ENCODE assay signal across 8 cellular contexts in the genomic region with DNA sequence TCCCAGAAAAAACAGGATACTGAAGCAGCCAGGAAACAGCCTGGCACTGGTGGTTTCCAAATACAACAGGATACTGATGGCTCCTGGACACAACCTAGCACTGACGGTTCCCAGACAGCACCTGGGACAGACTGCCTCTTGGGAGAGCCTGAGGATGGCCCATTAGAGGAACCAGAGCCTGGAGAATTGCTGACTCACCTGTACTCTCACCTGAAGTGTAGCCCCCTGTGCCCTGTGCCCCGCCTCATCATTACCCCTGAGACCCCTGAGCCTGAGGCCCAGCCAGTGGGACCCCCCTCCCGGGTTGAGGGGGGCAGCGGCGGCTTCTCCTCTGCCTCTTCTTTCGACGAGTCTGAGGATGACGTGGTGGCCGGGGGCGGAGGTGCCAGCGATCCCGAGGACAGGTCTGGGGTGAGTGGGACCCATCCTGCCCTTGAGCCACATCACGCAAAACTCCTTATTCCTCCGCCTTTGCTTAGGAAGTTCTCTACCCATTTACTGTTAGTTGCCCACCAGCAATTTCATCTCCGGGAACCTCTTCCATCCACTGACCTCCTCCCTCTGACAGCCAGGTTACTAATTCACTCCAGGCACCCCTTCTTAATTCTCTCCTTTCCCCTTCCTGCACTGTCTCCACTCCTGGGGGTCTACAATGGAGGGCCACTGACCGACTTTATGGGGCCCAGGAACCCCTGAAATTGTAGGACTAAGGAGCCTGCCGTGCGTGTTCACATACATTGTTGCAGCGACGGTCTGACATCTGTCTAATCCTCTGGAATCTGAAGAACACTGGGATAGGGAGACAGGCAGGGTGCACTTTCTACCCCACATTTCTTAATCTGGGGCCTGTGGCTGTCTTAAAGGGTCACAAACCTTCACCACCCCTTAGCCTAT. TPM values are rescaled to one million over a fixed set of nuclear protein-coding genes. Genes with fewer than 3 reads are reported as not detected.
DNase-seq lines count a peak whose midpoint lies in the region; ATAC-seq, FAIRE-seq and TF ChIP-seq lines count a peak whose summit lies in the region.

No MANE protein-coding gene starts in this region.

- no peaks in the 10 kb centered on the region for H3K27me3 Mint-ChIP-seq in activated CD4-positive, alpha-beta T cell treated with anti-CD3 and anti-CD28 coated beads, Interleukin-2, amount 10 ng/mL, durations not matched to agents 24 days and 14 days

- intact Hi-C loops in activated CD4-positive, alpha-beta T cell treated with anti-CD3 and anti-CD28 coated beads, Interleukin-2, amount 10 ng/mL, durations not matched to agents 24 days and 14 days (cut with micrococcal nuclease), result loop anchor here (2.0 to 10.0 kb wide), 4 partner anchors 55 to 545 kb away; no protein-coding TSS in a partner anchor

- no peak overlapping the region for H2AFZ ChIP-seq in hepatocyte

- peak overlapping the region; percentile 89 for H3K27ac Mint-ChIP-seq in activated CD4-positive, alpha-beta T cell treated with anti-CD3 and anti-CD28 coated beads, Interleukin-2, amount 10 ng/mL, durations not matched to agents 24 days and 14 days
- H3K27ac Mint-ChIP-seq in activated naive CD4-positive, alpha-beta T cell treated with anti-CD3 and anti-CD28 coated beads, Interleukin-2, amount 50 U/mL, for 72 hours, result peak overlapping the region; percentile 67 to 83

- peak overlapping the region; percentile 85 for H3K4me2 ChIP-seq in hepatocyte

- H3K9me2 ChIP-seq in hepatocyte (replicated peaks; ENCODE audit: insufficient read depth), result no peaks in the 10 kb centered on the region

- no peak for FAIRE-seq in HTR-8/SVneo (lab: Jason Lieb, UNC)

- H3K9me3 ChIP-seq in hepatocyte (ENCODE audit: low read depth), result no peaks in the 10 kb centered on the region
- H3K9me3 ChIP-seq in skeletal muscle tissue (ENCODE audit: control insufficient read depth in 3 of 3, low read length in 3 of 3), result no peaks in the 10 kb centered on the region

- no peaks in the 10 kb centered on the region for H3K9me3 Mint-ChIP-seq in activated CD4-positive, alpha-beta T cell treated with anti-CD3 and anti-CD28 coated beads, Interleukin-2, amount 10 ng/mL, durations not matched to agents 24 days and 14 days
- no peaks in the 10 kb centered on the region for H3K9me3 Mint-ChIP-seq in activated naive CD4-positive, alpha-beta T cell treated with anti-CD3 and anti-CD28 coated beads, Interleukin-2, amount 50 U/mL, for 72 hours

- no peaks in the 10 kb centered on the region for H3K27me3 ChIP-seq in hepatocyte
- H3K27me3 ChIP-seq in skeletal muscle tissue (ENCODE audit: control insufficient read depth in 3 of 3, insufficient read depth in 3 of 3, low read length in 3 of 3), result no peaks in the 10 kb centered on the region

- H3K4me1 Mint-ChIP-seq in activated CD4-positive, alpha-beta T cell treated with anti-CD3 and anti-CD28 coated beads, Interleukin-2, amount 10 ng/mL, durations not matched to agents 24 days and 14 days, result peaks cover 57% of the 10 kb centered on the region

- no peak for ATAC-seq in activated naive CD4-positive, alpha-beta T cell treated with anti-CD3 and anti-CD28 coated beads, Interleukin-2, amount 50 U/mL, for 72 hours

- DNase-seq in activated CD4-positive, alpha-beta T cell treated with anti-CD3 and anti-CD28 coated beads, Interleukin-2, amount 10 ng/mL, durations not matched to agents 24 days and 14 days, result peak; percentile 61
- no peak for DNase-seq in activated CD4-positive, alpha-beta T cell treated with anti-CD3 and anti-CD28 coated beads for 1 hour
- DNase-seq in activated naive CD4-positive, alpha-beta T cell treated with anti-CD3 and anti-CD28 coated beads, Interleukin-2, amount 50 U/mL, for 72 hours (ENCODE audit: low spot score in 2 of 2), result no peak
- DNase-seq in hepatocyte (ENCODE audit: low spot score) (peak; percentile 49), DMS79 treated with DMSO at 0.1 percent for 48 hours (lab: John Stamatoyannopoulos, UW) (no peak), HTR-8/SVneo (ENCODE audit: insufficient read length, low spot score) (no peak), hepatic stellate cell (ENCODE audit: low spot score) (no peak)

- peaks cover 26% of the 10 kb centered on the region for H3K36me3 Mint-ChIP-seq in activated CD4-positive, alpha-beta T cell treated with anti-CD3 and anti-CD28 coated beads, Interleukin-2, amount 10 ng/mL, durations not matched to agents 24 days and 14 days (ENCODE audit: low read depth)
- H3K36me3 Mint-ChIP-seq in activated naive CD4-positive, alpha-beta T cell treated with anti-CD3 and anti-CD28 coated beads, Interleukin-2, amount 50 U/mL, for 72 hours, result peaks cover 5 to 22% of the 10 kb centered on the region in 2 donors

- H4K20me1 ChIP-seq in hepatocyte (ENCODE audit: insufficient read depth, poor library complexity, severe bottlenecking), result peaks cover 33% of the 10 kb centered on the region

- H3K4me3 ChIP-seq in hepatocyte, result peak overlapping the region; percentile 84
- H3K4me3 ChIP-seq in skeletal muscle tissue (ENCODE audit: low read length in 3 of 3), result peak overlapping the region; percentile 76 to 96 (median 91)

- 6% methylated on average over 20 of the region's 20 CpGs for WGBS in hepatocyte (ENCODE audit: low lambda C conversion rate, missing lambda C conversion rate)

- peaks cover 69% of the 10 kb centered on the region for H3K79me2 ChIP-seq in hepatocyte

- H3K4me1 ChIP-seq in hepatocyte (ENCODE audit: insufficient read depth) (peaks cover 27% of the 10 kb centered on the region), skeletal muscle tissue (ENCODE audit: control insufficient read depth in 3 of 3, insufficient read depth in 3 of 3, low read length in 3 of 3) (peaks cover 47 to 61% (median 57%) of the 10 kb centered on the region in 3 donors)

- H3K4me3 Mint-ChIP-seq in activated CD4-positive, alpha-beta T cell treated with anti-CD3 and anti-CD28 coated beads, Interleukin-2, amount 10 ng/mL, durations not matched to agents 24 days and 14 days, result peak overlapping the region; percentile 90

- H3K27ac ChIP-seq in hepatocyte (peak overlapping the region; percentile 100), skeletal muscle tissue (ENCODE audit: low read depth, low read length) (peak overlapping the region; percentile 96)

- H3K36me3 ChIP-seq in hepatocyte (replicated peaks; ENCODE audit: insufficient read depth, low read depth) (no peaks in the 10 kb centered on the region), skeletal muscle tissue (ENCODE audit: control insufficient read depth in 3 of 3, insufficient read depth in 3 of 3, low read length in 3 of 3) (no peaks in the 10 kb centered on the region)

- H3K9ac ChIP-seq in skeletal muscle tissue (ENCODE audit: low read depth in 1 of 3, low read length in 3 of 3), result peak overlapping the region; percentile 94 to 99 (median 94)

- TF ChIP-seq CTCF in hepatocyte (IDR thresholded peaks at IDR 0.05; ENCODE audit: poor library complexity), result no peak

RNA-seq across cellular contexts. Expression of gene ITPKC, which starts 1.2 kb away (rescaled TPM):
- total RNA-seq in activated CD4-positive, alpha-beta T cell treated with anti-CD3 and anti-CD28 coated beads, Interleukin-2, amount 10 ng/mL, durations not matched to agents 24 days and 14 days, result 7.7 and 8.6 TPM in 2 replicates
- 1 to 10 TPM; 8.3 to 9.4 TPM for total RNA-seq in activated naive CD4-positive, alpha-beta T cell treated with anti-CD3 and anti-CD28 coated beads, Interleukin-2, amount 50 U/mL, for 72 hours
- total RNA-seq in hepatocyte (52.3 and 52.9 TPM in 2 replicates), skeletal muscle tissue (6.8 TPM)
- 67.6 and 75.8 TPM in 2 replicates for polyA plus RNA-seq in hepatocyte

RNA-seq across cellular contexts. Expression of gene COQ8B, which starts 1.4 kb away (rescaled TPM):
- total RNA-seq in activated CD4-positive, alpha-beta T cell treated with anti-CD3 and anti-CD28 coated beads, Interleukin-2, amount 10 ng/mL, durations not matched to agents 24 days and 14 days, result 32.5 and 33.4 TPM in 2 replicates
- 10 to 100 TPM; 25.5 to 39.8 TPM for total RNA-seq in activated naive CD4-positive, alpha-beta T cell treated with anti-CD3 and anti-CD28 coated beads, Interleukin-2, amount 50 U/mL, for 72 hours
- 46.2 and 49.2 TPM in 2 replicates for total RNA-seq in hepatocyte
- polyA plus RNA-seq in hepatocyte, result 40.2 and 40.7 TPM in 2 replicates
- 19.3 TPM for total RNA-seq in skeletal muscle tissue

RNA-seq across cellular contexts. Expression of gene NUMBL, which starts 27.7 kb away (rescaled TPM):
- 18.9 and 24.2 TPM in 2 replicates for total RNA-seq in activated CD4-positive, alpha-beta T cell treated with anti-CD3 and anti-CD28 coated beads, Interleukin-2, amount 10 ng/mL, durations not matched to agents 24 days and 14 days
- 10 to 100 TPM; 18.0 to 20.2 TPM for total RNA-seq in activated naive CD4-positive, alpha-beta T cell treated with anti-CD3 and anti-CD28 coated beads, Interleukin-2, amount 50 U/mL, for 72 hours
- 15.7 and 26.0 TPM in 2 replicates for total RNA-seq in hepatocyte
- 31.3 and 32.1 TPM in 2 replicates for polyA plus RNA-seq in hepatocyte
- total RNA-seq in skeletal muscle tissue, result 9.4 TPM

RNA-seq across cellular contexts. Expression of gene ACTMAP, which starts 32.1 kb away (rescaled TPM):
- 8.6 and 9.4 TPM in 2 replicates for total RNA-seq in activated CD4-positive, alpha-beta T cell treated with anti-CD3 and anti-CD28 coated beads, Interleukin-2, amount 10 ng/mL, durations not matched to agents 24 days and 14 days
- 10 to 100 TPM; 21.4 to 23.2 TPM for total RNA-seq in activated naive CD4-positive, alpha-beta T cell treated with anti-CD3 and anti-CD28 coated beads, Interleukin-2, amount 50 U/mL, for 72 hours
- total RNA-seq in hepatocyte (3.2 and 3.8 TPM in 2 replicates), skeletal muscle tissue (under 0.01 TPM)
- polyA plus RNA-seq in hepatocyte, result 14.8 and 19.1 TPM in 2 replicates

RNA-seq across cellular contexts. Expression of gene SNRPA, which starts 32.9 kb away (rescaled TPM):
- total RNA-seq in activated CD4-positive, alpha-beta T cell treated with anti-CD3 and anti-CD28 coated beads, Interleukin-2, amount 10 ng/mL, durations not matched to agents 24 days and 14 days, result 268 and 273 TPM in 2 replicates
- 100 to 1,000 TPM; 197 to 227 TPM for total RNA-seq in activated naive CD4-positive, alpha-beta T cell treated with anti-CD3 and anti-CD28 coated beads, Interleukin-2, amount 50 U/mL, for 72 hours
- 25.1 and 33.2 TPM in 2 replicates for total RNA-seq in hepatocyte
- polyA plus RNA-seq in hepatocyte, result 86.9 and 95.0 TPM in 2 replicates
- total RNA-seq in skeletal muscle tissue, result 7.8 TPM

Comparison
In these comparisons a context has a peak if more than half of its experiments do, and no peak if none do; other contexts are left out.
1. DNase-seq: peak in activated CD4-positive, alpha-beta T cell treated with anti-CD3 and anti-CD28 coated beads, Interleukin-2, amount 10 ng/mL, durations not matched to agents 24 days and 14 days (single experiment) and hepatocyte (single experiment); none in activated CD4-positive, alpha-beta T cell treated with anti-CD3 and anti-CD28 coated beads for 1 hour (single experiment), activated naive CD4-positive, alpha-beta T cell treated with anti-CD3 and anti-CD28 coated beads, Interleukin-2, amount 50 U/mL, for 72 hours (0 of 2), DMS79 treated with DMSO at 0.1 percent for 48 hours (single experiment), HTR-8/SVneo (single experiment) and hepatic stellate cell (single experiment).